11 cellular contexts compared by ENCODE assay signal in the genomic region with DNA sequence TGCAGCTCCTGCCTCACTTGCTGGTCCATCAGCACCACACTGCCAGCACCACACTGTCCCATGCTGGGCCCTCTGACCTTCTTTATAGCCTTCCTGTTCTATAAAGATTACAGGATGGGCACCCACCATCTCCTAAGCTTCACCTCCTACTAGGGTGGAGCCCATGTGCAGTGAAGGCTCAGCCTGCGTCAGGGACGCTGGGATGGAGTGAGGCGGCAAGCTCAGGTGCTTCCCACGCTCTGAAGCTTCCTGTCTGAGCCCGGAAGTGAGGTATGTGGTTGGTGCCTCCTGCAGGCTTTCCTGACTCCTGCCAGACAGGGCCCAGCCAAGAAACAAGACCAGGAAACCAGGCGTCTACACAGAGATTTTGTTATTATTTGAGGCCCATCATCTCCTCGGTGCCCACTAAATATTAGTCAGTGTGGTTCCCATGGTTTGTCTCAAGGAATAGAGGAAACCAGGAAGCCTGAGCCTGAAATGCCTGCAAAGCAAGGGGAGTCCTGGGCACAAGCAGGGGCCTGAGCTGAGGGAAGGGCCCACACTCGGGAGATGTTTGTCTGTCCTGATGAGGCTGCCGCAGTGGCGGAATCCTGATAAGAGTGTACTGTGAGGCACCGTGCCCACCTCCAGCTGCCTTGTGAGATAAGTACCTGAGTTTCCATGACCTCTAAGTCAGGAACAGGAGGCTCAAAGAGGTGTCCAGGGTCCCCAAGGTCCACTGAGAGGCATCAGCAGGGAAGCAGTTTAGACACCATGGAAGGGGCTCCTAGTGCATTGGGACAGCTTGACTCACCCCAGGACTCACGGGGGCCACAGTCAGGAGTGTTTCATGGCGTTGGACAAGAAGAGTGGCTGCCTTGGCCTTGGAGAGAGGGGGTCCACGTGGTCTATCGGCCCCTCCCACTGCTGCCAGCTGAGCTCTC. TPM values are rescaled to one million over a fixed set of nuclear protein-coding genes. Genes with fewer than 3 reads are reported as not detected.
DNase-seq lines count a peak whose midpoint lies in the region; FAIRE-seq and TF ChIP-seq lines count a peak whose summit lies in the region.
"Had no signal": no experiment of that assay in that cellular context is flagged by ENCODE, and none has a peak within 500 bp of the region (broad histone marks: within the 10 kb centered on the region; RNA-seq: fewer than 3 reads in every experiment).

No MANE protein-coding gene starts in this region.

- H3K27ac Mint-ChIP-seq in endodermal cell: peak overlapping the region; percentile 64

- H3K27ac ChIP-seq in KOPT-K1 (ENCODE audit: low read depth, low read length, poor library complexity, severe bottlenecking) (peak overlapping the region; percentile 51), endodermal cell (ENCODE audit: low read depth, low read length) (no peak overlapping the region), tibial nerve (no peak overlapping the region)

- H3K4me1 ChIP-seq in endodermal cell (ENCODE audit: control insufficient read depth, insufficient read depth, low read length): no peaks in the 10 kb centered on the region
- peaks cover 0 to 6% (median under 1%) of the 10 kb centered on the region in 4 donors for H3K4me1 ChIP-seq in tibial nerve

- no peaks in the 10 kb centered on the region for H3K36me3 Mint-ChIP-seq in endodermal cell (ENCODE audit: low read depth)

- 89 to 90% methylated on average over 11 to 15 of the region's 15 CpGs for WGBS in endodermal cell (ENCODE audit: insufficient coverage in 1 of 2, insufficient read length in 1 of 2), 2 experiments
- WGBS in tibial nerve, 2 donors: 84% methylated on average over 13 to 15 of the region's 15 CpGs

- no peaks in the 10 kb centered on the region for H3K27me3 Mint-ChIP-seq in endodermal cell (ENCODE audit: insufficient read depth)

- H3K4me3 ChIP-seq in endodermal cell (ENCODE audit: low read length) (no peak overlapping the region), tibial nerve (no peak overlapping the region)

- H3K9ac ChIP-seq in endodermal cell (ENCODE audit: extremely low read depth, low read length, poor library complexity, severe bottlenecking): no peak overlapping the region
- H3K9ac ChIP-seq: SK-N-SH had no signal

- H3K27me3 ChIP-seq in endodermal cell (ENCODE audit: control insufficient read depth, insufficient read depth, low read length, poor library complexity, severe bottlenecking) (no peaks in the 10 kb centered on the region), tibial nerve (no peaks in the 10 kb centered on the region)

- no peak for FAIRE-seq in frontal cortex (lab: Jason Lieb, UNC)

- DNase-seq in activated CD8-positive, alpha-beta memory T cell treated with anti-CD3 and anti-CD28 coated beads, Interleukin-2, amount 50 U/mL, for 48 hours: peak; percentile 71
- DNase-seq in endodermal cell (no peak), NCI-H187 (lab: John Stamatoyannopoulos, UW) (no peak), ureter (ENCODE audit: low spot score) (no peak), tibial nerve (ENCODE audit: low spot score in 2 of 2) (no peak), frontal cortex (ENCODE audit: low spot score in 2 of 2) (no peak)
- peak; percentile 31 for DNase-seq in stimulated activated CD8-positive, alpha-beta memory T cell treated with anti-CD3 and anti-CD28 coated beads, Interleukin-4, amount 100 ng/mL, for 24 hours (ENCODE audit: low read depth)
- DNase-seq: Kasumi-1, SK-N-SH had no signal

- H3K9me3 Mint-ChIP-seq in endodermal cell: no peaks in the 10 kb centered on the region

- H3K36me3 ChIP-seq in KOPT-K1 (ENCODE audit: insufficient read depth, low read length) (no peaks in the 10 kb centered on the region), endodermal cell (ENCODE audit: control insufficient read depth, insufficient read depth, low read length) (no peaks in the 10 kb centered on the region), tibial nerve (peaks cover 0 to 14% (median 0%) of the 10 kb centered on the region in 3 donors)

- H3K4me3 Mint-ChIP-seq in endodermal cell: no peak overlapping the region

- no peaks in the 10 kb centered on the region for H3K4me1 Mint-ChIP-seq in endodermal cell

- TF ChIP-seq CTCF in endodermal cell (conservative IDR thresholded peaks at IDR 0.05): peak; percentile 48
- TF ChIP-seq CTCF in tibial nerve (IDR thresholded peaks at IDR 0.05): no peak

- no peak for TF ChIP-seq POLR2A in tibial nerve (IDR thresholded peaks at IDR 0.05)

- H3K9me3 ChIP-seq in KOPT-K1 (ENCODE audit: insufficient read depth, low read length, poor library complexity, severe bottlenecking) (no peaks in the 10 kb centered on the region), endodermal cell (ENCODE audit: control insufficient read depth, low read length) (no peaks in the 10 kb centered on the region), tibial nerve (no peaks in the 10 kb centered on the region)
- H3K9me3 ChIP-seq: SK-N-SH had no signal

- no peak for TF ChIP-seq EP300 in tibial nerve (IDR thresholded peaks at IDR 0.05)

RNA-seq across cellular contexts. Expression of gene RSPH14, which starts 22.0 kb away (rescaled TPM):
- total RNA-seq in endodermal cell (1 to 10 TPM in 1 of 2 donors, under 1 TPM in 1; 0.35 to 2.3 TPM), ureter (0.89 TPM), tibial nerve (under 1 TPM in 1 of 4 donors, not detected in 3; 0.63 TPM), frontal cortex (2.4 TPM)
- polyA plus RNA-seq in endodermal cell (2013, experiment 1 of 2): 1.4 TPM
- 1.5 TPM for polyA plus RNA-seq in endodermal cell (2013, experiment 2 of 2)
- polyA plus RNA-seq: liver had no signal

RNA-seq across cellular contexts. Expression of gene RAB36, which starts 25.5 kb away (rescaled TPM):
- 1 to 10 TPM; 2.6 to 3.3 TPM for total RNA-seq in endodermal cell
- polyA plus RNA-seq in endodermal cell (2013, experiment 1 of 2): 6.8 TPM
- 6.4 TPM for polyA plus RNA-seq in endodermal cell (2013, experiment 2 of 2)
- total RNA-seq in ureter: 21.5 TPM
- 1 to 10 TPM; 4.9 to 7.5 (median 6.1) TPM for total RNA-seq in tibial nerve
- 2.9 TPM for total RNA-seq in frontal cortex

RNA-seq across cellular contexts. Expression of gene GNAZ, which starts 49.4 kb away (rescaled TPM):
- 10 to 100 TPM; 16.7 to 17.9 TPM for total RNA-seq in endodermal cell
- 26.0 TPM for polyA plus RNA-seq in endodermal cell (2013, experiment 1 of 2)
- 28.0 TPM for polyA plus RNA-seq in endodermal cell (2013, experiment 2 of 2)
- 10.7 TPM for total RNA-seq in ureter
- 10 to 100 TPM; 14.1 to 20.1 (median 18.0) TPM for total RNA-seq in tibial nerve
- 183 TPM for total RNA-seq in frontal cortex

Comparison
In these comparisons a context has a peak if more than half of its experiments do, and no peak if none do; other contexts are left out.
1. DNase-seq: peak in activated CD8-positive, alpha-beta memory T cell treated with anti-CD3 and anti-CD28 coated beads, Interleukin-2, amount 50 U/mL, for 48 hours (single experiment) and stimulated activated CD8-positive, alpha-beta memory T cell treated with anti-CD3 and anti-CD28 coated beads, Interleukin-4, amount 100 ng/mL, for 24 hours (single experiment); none in endodermal cell (single experiment), NCI-H187 (0 of 2), ureter (single experiment), tibial nerve (0 of 2) and frontal cortex (0 of 2).